Comparison of ENCODE assay signal across 12 cellular contexts in the genomic region with DNA sequence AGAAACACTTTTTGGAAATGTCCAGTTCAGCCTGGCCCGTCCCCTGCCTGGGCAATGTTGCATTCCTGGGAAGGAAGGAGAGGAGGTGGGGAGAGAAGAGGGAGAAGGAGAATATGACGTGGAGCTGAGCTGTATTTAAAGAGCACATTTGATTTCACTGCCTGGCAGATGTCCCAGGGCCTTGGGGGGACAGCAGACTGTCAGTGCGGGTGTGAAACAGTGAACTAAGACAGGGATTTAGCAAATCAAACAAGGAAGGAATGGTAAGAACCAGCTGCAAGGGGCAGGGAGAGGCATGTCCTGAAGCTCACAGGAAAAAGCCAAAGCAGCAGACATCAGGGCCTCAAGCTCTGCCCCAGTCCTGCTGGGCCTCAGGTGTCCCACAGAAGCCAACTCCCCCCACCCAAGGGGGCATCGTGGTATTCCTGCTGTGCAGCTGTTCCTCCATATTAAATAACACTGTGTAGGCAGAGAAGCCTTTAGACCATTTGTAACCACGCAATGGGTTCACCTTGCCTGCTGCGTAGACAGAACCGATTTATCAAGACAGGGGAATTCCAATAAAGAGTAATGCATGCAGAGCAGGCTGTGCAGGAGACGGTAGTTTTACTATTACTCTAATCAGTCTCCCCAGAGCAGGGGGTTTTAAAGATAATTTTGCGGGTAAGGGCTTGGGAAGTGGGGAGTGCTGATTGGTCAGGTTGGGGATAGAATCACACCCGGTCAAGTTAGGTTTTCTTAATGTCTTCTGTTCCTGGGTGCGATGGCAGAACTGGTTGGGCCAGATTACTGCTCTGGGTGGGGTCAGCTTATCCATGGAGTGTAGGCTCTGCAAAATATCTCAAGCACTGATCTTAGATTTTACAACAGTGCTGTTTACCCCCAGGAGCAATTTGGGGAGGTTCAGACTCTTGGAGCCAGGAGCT. TPM values are rescaled to one million over a fixed set of nuclear protein-coding genes. Genes with fewer than 3 reads are reported as not detected.
DNase-seq lines count a peak whose midpoint lies in the region; ATAC-seq and TF ChIP-seq lines count a peak whose summit lies in the region.
"Had no signal": no experiment of that assay in that cellular context is flagged by ENCODE, and none has a peak within 500 bp of the region (broad histone marks: within the 10 kb centered on the region; RNA-seq: fewer than 3 reads in every experiment).

No MANE protein-coding gene starts in this region.

- intact Hi-C loops in ovary (cut with DNase I) (no loop called here), sciatic nerve (cut with DNase I) (no loop called here)

- H3K4me3 ChIP-seq in RWPE2 (ENCODE audit: severe bottlenecking) (no peak overlapping the region), skeletal muscle satellite cell (ENCODE audit: low read length) (no peak overlapping the region), ovary (no peak overlapping the region)

- peaks cover 16% of the 10 kb centered on the region for H3K4me1 Mint-ChIP-seq in HFFc6 (ENCODE audit: low read depth)

- H3K4me1 ChIP-seq in RWPE2 (ENCODE audit: insufficient read depth, poor library complexity, severe bottlenecking) (peaks cover 20% of the 10 kb centered on the region), skeletal muscle satellite cell (ENCODE audit: control insufficient read depth, insufficient read depth, low read length) (peaks cover 9% of the 10 kb centered on the region), ovary (ENCODE audit: insufficient read depth) (no peaks in the 10 kb centered on the region)

- H3K27ac ChIP-seq in RWPE2 (ENCODE audit: poor library complexity, severe bottlenecking): peak overlapping the region; percentile 74
- H3K27ac ChIP-seq in ovary: no peak overlapping the region

- WGBS in ovary, 3 donors: 72 to 76% (median 75%) methylated on average over 11 of the region's 11 CpGs

- TF ChIP-seq CTCF in HFFc6 (IDR thresholded peaks at IDR 0.05): no peak
- TF ChIP-seq CTCF in RWPE2 (IDR thresholded peaks at IDR 0.05; ENCODE audit: poor library complexity, severe bottlenecking): no peak
- TF ChIP-seq CTCF in ovary (IDR thresholded peaks at IDR 0.05): no peak

- peak; percentile 82 for ATAC-seq in RWPE2 (ENCODE audit: low read depth)
- ATAC-seq in GM21737 (IDR thresholded peaks at IDR 0.05; ENCODE audit: unreplicated experiment): no peak
- no peak for ATAC-seq in sciatic nerve
- ATAC-seq in GM19455 (IDR thresholded peaks at IDR 0.05; ENCODE audit: unreplicated experiment): no peak

- no peak overlapping the region for H3K4me3 Mint-ChIP-seq in HFFc6
- H3K4me3 Mint-ChIP-seq: dendritic cell treated with granulocyte-macrophage colony-stimulating factor and Interleukin-4, amounts not matched to agents 40 ng/mL and 50 ng/mL, for 4 days had no signal

- no peak for TF ChIP-seq POLR2A in ovary (IDR thresholded peaks at IDR 0.05)

- no peaks in the 10 kb centered on the region for H3K27me3 ChIP-seq in RWPE2 (ENCODE audit: insufficient read depth, poor library complexity, severe bottlenecking)
- H3K27me3 ChIP-seq in skeletal muscle satellite cell (ENCODE audit: control insufficient read depth, insufficient read depth, low read length): peaks cover 5% of the 10 kb centered on the region
- no peaks in the 10 kb centered on the region for H3K27me3 ChIP-seq in ovary

- H3K27me3 Mint-ChIP-seq in HFFc6 (ENCODE audit: insufficient read depth): peaks cover 15% of the 10 kb centered on the region

- H3K9ac ChIP-seq in skeletal muscle satellite cell (ENCODE audit: low read depth, low read length): no peak overlapping the region

- no peaks in the 10 kb centered on the region for H3K36me3 ChIP-seq in RWPE2 (ENCODE audit: low read depth)
- no peaks in the 10 kb centered on the region for H3K36me3 ChIP-seq in skeletal muscle satellite cell (ENCODE audit: insufficient read depth, low read length)
- no peaks in the 10 kb centered on the region for H3K36me3 ChIP-seq in ovary

- peak overlapping the region; percentile 6 for H3K4me2 ChIP-seq in skeletal muscle satellite cell (ENCODE audit: low read length)

- H3K9me3 ChIP-seq in RWPE2 (ENCODE audit: severe bottlenecking): no peaks in the 10 kb centered on the region
- no peaks in the 10 kb centered on the region for H3K9me3 ChIP-seq in skeletal muscle satellite cell (replicated peaks; ENCODE audit: low read length)
- no peaks in the 10 kb centered on the region for H3K9me3 ChIP-seq in ovary

- no peak for TF ChIP-seq EP300 in ovary (IDR thresholded peaks at IDR 0.05)

- H3K27ac Mint-ChIP-seq in HFFc6: peak overlapping the region; percentile 31; the same call in 1 of the 2 replicates
- H3K27ac Mint-ChIP-seq: dendritic cell treated with granulocyte-macrophage colony-stimulating factor and Interleukin-4, amounts not matched to agents 40 ng/mL and 50 ng/mL, for 4 days had no signal

- peak; percentile 25 for DNase-seq in HFFc6
- DNase-seq in RWPE2 (ENCODE audit: low spot score): no peak
- peak; percentile 22 for DNase-seq in fibroblast of peridontal ligament (ENCODE audit: extremely low read depth)
- no peak for DNase-seq in ovary
- no peak for DNase-seq in sciatic nerve (ENCODE audit: low spot score)
- DNase-seq: NCI-H510A, T1000 had no signal

- H3K9me3 Mint-ChIP-seq in HFFc6: no peaks in the 10 kb centered on the region
- H3K9me3 Mint-ChIP-seq: dendritic cell treated with granulocyte-macrophage colony-stimulating factor and Interleukin-4, amounts not matched to agents 40 ng/mL and 50 ng/mL, for 4 days had no signal

- 0 out of 2 replicates have a peak, but pooled peaks cover 6% of the 10 kb centered on the region for H3K36me3 Mint-ChIP-seq in HFFc6 (ENCODE audit: low read depth)

RNA-seq across cellular contexts. Expression of a gene that starts 18.3 kb away (rescaled TPM):
- not detected for total RNA-seq in HFFc6 (2021; fragmentation: NEBNext Ultra II Directional; extraction: Animal tissue kit (Norgen Biotek cat#: 25700))
- total RNA-seq in skeletal muscle satellite cell (2012; rRNA removed): 0.66 TPM in 1 of 2 replicates, not detected in the other
- under 1 TPM in 3 of 7 donors, not detected in 4; 0.12 to 0.23 (median 0.15) TPM for total RNA-seq in ovary
- polyA plus RNA-seq in ovary: under 1 TPM; 0.01 to 0.87 TPM
- total RNA-seq in sciatic nerve: 7.2 TPM
- total RNA-seq: osteocyte had no signal

Comparison
In these comparisons a context has a peak if more than half of its experiments do, and no peak if none do; other contexts are left out.
1. DNase-seq: peak in HFFc6 (single experiment) and fibroblast of peridontal ligament (single experiment); none in RWPE2 (single experiment), ovary (0 of 5) and sciatic nerve (single experiment).